ENCODE assay signal across 1 cellular context in the genomic region with DNA sequence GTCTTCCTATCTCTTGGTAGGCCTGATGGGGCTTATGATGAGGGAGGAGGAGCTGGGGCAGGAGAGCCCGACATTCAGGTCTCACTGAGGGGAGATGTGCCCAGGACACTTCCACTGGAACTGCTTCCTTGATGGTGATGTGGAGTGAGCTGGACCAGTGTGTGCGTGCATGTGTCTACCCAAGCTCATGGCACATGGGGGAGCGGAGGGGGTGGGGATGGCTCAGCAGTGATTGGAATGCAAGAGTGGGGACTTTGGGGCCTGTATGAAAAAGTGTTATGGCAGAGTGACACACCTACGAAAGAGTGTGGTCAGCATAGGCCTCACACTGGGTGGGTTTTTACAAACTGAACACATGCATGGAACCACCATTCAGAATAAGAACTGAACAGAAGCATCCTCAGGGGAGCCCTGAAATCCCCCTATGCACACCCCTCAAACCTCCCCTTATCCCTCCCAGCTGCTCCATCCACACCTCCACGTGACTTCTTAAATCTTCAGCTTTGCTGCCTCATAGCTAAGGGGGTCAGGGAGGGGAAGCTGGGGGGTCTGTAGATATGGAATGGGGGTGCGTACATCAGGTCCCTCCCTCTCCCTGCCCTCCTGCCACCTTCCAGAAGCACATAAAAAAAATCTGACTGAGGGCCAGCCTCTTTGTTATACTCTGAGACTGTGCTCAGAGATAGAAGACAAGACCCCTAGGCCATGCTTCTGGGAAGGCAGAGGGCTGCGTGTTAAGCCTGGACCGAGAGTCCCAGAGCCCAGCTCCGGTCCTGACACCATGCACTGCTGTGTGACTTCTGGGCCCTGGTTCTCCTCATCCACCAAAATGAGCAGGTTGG.
TF ChIP-seq lines count a peak whose summit lies in the region.

No MANE protein-coding gene starts in this region.

TF ChIP-seq in GM12878, 131 proteins besides CTCF, POLR2A, EP300 and RAD21:
- TF ChIP-seq HDAC6 (IDR thresholded peaks at IDR 0.05; ENCODE audit: unreplicated experiment) (no peak), MEF2B (IDR thresholded peaks at IDR 0.05; ENCODE audit: partially characterized antibody, poor library complexity, severe bottlenecking) (peak; percentile 54), CREM (IDR thresholded peaks at IDR 0.05; ENCODE audit: low read depth) (0 out of 2 replicates have a peak, but pooled peaks have one; percentile 11), PML (IDR thresholded peaks at IDR 0.05; ENCODE audit: low read length) (no peak), IKZF2 (IDR thresholded peaks at IDR 0.05) (0 out of 4 replicates have a peak, but pooled peaks of 1 of the 2 experiments have one; percentile 8), ASH2L (IDR thresholded peaks at IDR 0.05; ENCODE audit: borderline replicate concordance, low read depth) (no peak), RELA (IDR thresholded peaks at IDR 0.05; ENCODE audit: borderline replicate concordance, partially characterized antibody) (no peak), SMC3 (IDR thresholded peaks at IDR 0.05; ENCODE audit: borderline replicate concordance, low read length) (no peak), BHLHE40 (IDR thresholded peaks at IDR 0.05; ENCODE audit: borderline replicate concordance in 1 of 2, low read depth in 2 of 2, low read length in 1 of 2) (peak in 1 of 2 experiments; percentile 50; a peak in 2 of 4 replicates), BACH1 (IDR thresholded peaks at IDR 0.05; ENCODE audit: borderline replicate concordance) (no peak), RUNX3 (IDR thresholded peaks at IDR 0.05; ENCODE audit: low read length) (peak; percentile 78), ZNF274 (IDR thresholded peaks at IDR 0.05; ENCODE audit: insufficient read depth, insufficient read length) (no peak), RAD51 (IDR thresholded peaks at IDR 0.05) (peak; percentile 67; the same call in 1 of the 2 replicates), NR2C2 (IDR thresholded peaks at IDR 0.05; ENCODE audit: borderline replicate concordance, control insufficient read depth, insufficient read length, low read depth) (no peak), KLF5 (IDR thresholded peaks at IDR 0.05; ENCODE audit: partially characterized antibody) (no peak)
- TF ChIP-seq, protein P1, sequence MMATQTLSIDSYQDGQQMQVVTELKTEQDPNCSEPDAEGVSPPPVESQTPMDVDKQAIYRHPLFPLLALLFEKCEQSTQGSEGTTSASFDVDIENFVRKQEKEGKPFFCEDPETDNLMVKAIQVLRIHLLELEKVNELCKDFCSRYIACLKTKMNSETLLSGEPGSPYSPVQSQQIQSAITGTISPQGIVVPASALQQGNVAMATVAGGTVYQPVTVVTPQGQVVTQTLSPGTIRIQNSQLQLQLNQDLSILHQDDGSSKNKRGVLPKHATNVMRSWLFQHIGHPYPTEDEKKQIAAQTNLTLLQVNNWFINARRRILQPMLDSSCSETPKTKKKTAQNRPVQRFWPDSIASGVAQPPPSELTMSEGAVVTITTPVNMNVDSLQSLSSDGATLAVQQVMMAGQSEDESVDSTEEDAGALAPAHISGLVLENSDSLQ (IDR thresholded peaks at IDR 0.05): 0 out of 2 replicates have a peak, but pooled peaks have one; percentile 7
- TF ChIP-seq, protein P2, sequence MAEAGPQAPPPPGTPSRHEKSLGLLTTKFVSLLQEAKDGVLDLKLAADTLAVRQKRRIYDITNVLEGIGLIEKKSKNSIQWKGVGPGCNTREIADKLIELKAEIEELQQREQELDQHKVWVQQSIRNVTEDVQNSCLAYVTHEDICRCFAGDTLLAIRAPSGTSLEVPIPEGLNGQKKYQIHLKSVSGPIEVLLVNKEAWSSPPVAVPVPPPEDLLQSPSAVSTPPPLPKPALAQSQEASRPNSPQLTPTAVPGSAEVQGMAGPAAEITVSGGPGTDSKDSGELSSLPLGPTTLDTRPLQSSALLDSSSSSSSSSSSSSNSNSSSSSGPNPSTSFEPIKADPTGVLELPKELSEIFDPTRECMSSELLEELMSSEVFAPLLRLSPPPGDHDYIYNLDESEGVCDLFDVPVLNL (IDR thresholded peaks at IDR 0.05; ENCODE audit: low read depth, low read length): no peak
- TF ChIP-seq, protein P3, sequence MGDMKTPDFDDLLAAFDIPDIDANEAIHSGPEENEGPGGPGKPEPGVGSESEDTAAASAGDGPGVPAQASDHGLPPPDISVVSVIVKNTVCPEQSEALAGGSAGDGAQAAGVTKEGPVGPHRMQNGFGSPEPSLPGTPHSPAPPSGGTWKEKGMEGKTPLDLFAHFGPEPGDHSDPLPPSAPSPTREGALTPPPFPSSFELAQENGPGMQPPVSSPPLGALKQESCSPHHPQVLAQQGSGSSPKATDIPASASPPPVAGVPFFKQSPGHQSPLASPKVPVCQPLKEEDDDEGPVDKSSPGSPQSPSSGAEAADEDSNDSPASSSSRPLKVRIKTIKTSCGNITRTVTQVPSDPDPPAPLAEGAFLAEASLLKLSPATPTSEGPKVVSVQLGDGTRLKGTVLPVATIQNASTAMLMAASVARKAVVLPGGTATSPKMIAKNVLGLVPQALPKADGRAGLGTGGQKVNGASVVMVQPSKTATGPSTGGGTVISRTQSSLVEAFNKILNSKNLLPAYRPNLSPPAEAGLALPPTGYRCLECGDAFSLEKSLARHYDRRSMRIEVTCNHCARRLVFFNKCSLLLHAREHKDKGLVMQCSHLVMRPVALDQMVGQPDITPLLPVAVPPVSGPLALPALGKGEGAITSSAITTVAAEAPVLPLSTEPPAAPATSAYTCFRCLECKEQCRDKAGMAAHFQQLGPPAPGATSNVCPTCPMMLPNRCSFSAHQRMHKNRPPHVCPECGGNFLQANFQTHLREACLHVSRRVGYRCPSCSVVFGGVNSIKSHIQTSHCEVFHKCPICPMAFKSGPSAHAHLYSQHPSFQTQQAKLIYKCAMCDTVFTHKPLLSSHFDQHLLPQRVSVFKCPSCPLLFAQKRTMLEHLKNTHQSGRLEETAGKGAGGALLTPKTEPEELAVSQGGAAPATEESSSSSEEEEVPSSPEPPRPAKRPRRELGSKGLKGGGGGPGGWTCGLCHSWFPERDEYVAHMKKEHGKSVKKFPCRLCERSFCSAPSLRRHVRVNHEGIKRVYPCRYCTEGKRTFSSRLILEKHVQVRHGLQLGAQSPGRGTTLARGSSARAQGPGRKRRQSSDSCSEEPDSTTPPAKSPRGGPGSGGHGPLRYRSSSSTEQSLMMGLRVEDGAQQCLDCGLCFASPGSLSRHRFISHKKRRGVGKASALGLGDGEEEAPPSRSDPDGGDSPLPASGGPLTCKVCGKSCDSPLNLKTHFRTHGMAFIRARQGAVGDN (IDR thresholded peaks at IDR 0.05): peak; percentile 53; the same call in 1 of the 2 replicates
- TF ChIP-seq, protein P4, sequence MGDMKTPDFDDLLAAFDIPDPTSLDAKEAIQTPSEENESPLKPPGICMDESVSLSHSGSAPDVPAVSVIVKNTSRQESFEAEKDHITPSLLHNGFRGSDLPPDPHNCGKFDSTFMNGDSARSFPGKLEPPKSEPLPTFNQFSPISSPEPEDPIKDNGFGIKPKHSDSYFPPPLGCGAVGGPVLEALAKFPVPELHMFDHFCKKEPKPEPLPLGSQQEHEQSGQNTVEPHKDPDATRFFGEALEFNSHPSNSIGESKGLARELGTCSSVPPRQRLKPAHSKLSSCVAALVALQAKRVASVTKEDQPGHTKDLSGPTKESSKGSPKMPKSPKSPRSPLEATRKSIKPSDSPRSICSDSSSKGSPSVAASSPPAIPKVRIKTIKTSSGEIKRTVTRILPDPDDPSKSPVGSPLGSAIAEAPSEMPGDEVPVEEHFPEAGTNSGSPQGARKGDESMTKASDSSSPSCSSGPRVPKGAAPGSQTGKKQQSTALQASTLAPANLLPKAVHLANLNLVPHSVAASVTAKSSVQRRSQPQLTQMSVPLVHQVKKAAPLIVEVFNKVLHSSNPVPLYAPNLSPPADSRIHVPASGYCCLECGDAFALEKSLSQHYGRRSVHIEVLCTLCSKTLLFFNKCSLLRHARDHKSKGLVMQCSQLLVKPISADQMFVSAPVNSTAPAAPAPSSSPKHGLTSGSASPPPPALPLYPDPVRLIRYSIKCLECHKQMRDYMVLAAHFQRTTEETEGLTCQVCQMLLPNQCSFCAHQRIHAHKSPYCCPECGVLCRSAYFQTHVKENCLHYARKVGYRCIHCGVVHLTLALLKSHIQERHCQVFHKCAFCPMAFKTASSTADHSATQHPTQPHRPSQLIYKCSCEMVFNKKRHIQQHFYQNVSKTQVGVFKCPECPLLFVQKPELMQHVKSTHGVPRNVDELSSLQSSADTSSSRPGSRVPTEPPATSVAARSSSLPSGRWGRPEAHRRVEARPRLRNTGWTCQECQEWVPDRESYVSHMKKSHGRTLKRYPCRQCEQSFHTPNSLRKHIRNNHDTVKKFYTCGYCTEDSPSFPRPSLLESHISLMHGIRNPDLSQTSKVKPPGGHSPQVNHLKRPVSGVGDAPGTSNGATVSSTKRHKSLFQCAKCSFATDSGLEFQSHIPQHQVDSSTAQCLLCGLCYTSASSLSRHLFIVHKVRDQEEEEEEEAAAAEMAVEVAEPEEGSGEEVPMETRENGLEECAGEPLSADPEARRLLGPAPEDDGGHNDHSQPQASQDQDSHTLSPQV (IDR thresholded peaks at IDR 0.05): no peak
